ENCODE assay signal across 8 cellular contexts in the genomic region with DNA sequence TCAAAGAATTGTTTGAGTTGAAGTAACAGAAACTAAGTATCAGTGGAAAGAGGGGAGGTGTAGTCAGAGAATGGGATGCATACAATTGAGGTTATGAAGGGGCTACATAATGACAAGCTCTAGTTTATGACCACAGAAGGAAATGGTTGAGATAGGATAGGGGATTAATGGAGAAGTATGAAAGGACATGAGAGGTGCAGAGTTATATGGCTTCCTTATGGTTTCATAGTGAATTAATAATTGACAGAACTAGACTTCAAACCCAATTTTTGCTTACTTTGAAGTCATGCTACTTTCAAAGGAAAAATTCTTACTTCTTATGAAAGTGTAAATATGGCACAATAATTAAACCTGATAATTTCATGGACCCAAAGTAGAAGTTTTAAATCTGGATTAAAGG.
"Had no signal": no experiment of that assay in that cellular context is flagged by ENCODE, and none has a peak within 500 bp of the region (broad histone marks: within the 10 kb centered on the region; RNA-seq: fewer than 3 reads in every experiment).

No MANE protein-coding gene starts in this region.

- ATAC-seq: GM12878 had no signal

- DNase-seq: GDM1, GF-D8 had no signal

- FAIRE-seq: G401.6, GM12878, GM12891, GM12892, GM18507, GM19239 had no signal

- H3K4me3 ChIP-seq: GM12878 had no signal
